In genomic region chr3:67653425-67654098, GRCh38 we compare ENCODE assay signal across 8 cellular contexts. TPM values are rescaled to one million over a fixed set of nuclear protein-coding genes. Genes with fewer than 3 reads are reported as not detected.
DNase-seq lines count a peak whose midpoint lies in the region; ATAC-seq and TF ChIP-seq lines count a peak whose summit lies in the region.

No MANE protein-coding gene starts in this region.

- no peak for DNase-seq in activated CD4-positive, alpha-beta T cell treated with anti-CD3 and anti-CD28 coated beads, Interleukin-2, amount 10 ng/mL, durations not matched to agents 7 days and 5 days
- DNase-seq in activated CD4-positive, alpha-beta T cell treated with anti-CD3 and anti-CD28 coated beads, Interleukin-2, amount 50 U/mL, for 48 hours: no peak
- DNase-seq in NOMO-1 treated with DMSO at 0.1 percent for 48 hours (lab: John Stamatoyannopoulos, UW; ENCODE audit: unreplicated experiment): peak; percentile 61
- no peak for DNase-seq in dorsolateral prefrontal cortex
- no peak for DNase-seq in NCI-H2227 (lab: John Stamatoyannopoulos, UW; ENCODE audit: unreplicated experiment)
- DNase-seq in COR-L47 (lab: John Stamatoyannopoulos, UW): no peak

- peaks cover 72% of the 10 kb centered on the region for H3K4me1 Mint-ChIP-seq in activated CD4-positive, alpha-beta T cell treated with anti-CD3 and anti-CD28 coated beads, Interleukin-2, amount 10 ng/mL, durations not matched to agents 7 days and 5 days

- H3K9me3 Mint-ChIP-seq in activated CD4-positive, alpha-beta T cell treated with anti-CD3 and anti-CD28 coated beads, Interleukin-2, amount 10 ng/mL, durations not matched to agents 7 days and 5 days: peaks cover 19% of the 10 kb centered on the region

- POLR2A ChIA-PET in activated CD4-positive, alpha-beta T cell treated with anti-CD3 and anti-CD28 coated beads, Interleukin-2, amount 10 ng/mL, durations not matched to agents 7 days and 5 days (lab: Charles Lee): no interaction called here

- H3K27ac Mint-ChIP-seq in activated CD4-positive, alpha-beta T cell treated with anti-CD3 and anti-CD28 coated beads, Interleukin-2, amount 10 ng/mL, durations not matched to agents 7 days and 5 days: peak overlapping the region; percentile 87

- CTCF ChIA-PET in activated CD4-positive, alpha-beta T cell treated with anti-CD3 and anti-CD28 coated beads, Interleukin-2, amount 10 ng/mL, durations not matched to agents 7 days and 5 days (lab: Charles Lee): no interaction called here

- H3K36me3 ChIP-seq in muscle layer of duodenum (ENCODE audit: control insufficient read depth in 1 of 2, insufficient read depth in 2 of 2, low read length in 2 of 2): no peaks in the 10 kb centered on the region

- no peaks in the 10 kb centered on the region for H3K9me3 ChIP-seq in muscle layer of duodenum (ENCODE audit: control insufficient read depth in 1 of 2, low read length in 2 of 2)

- H3K36me3 Mint-ChIP-seq in activated CD4-positive, alpha-beta T cell treated with anti-CD3 and anti-CD28 coated beads, Interleukin-2, amount 10 ng/mL, durations not matched to agents 7 days and 5 days (ENCODE audit: low read depth): peaks cover 52% of the 10 kb centered on the region

- peak overlapping the region; percentile 60 to 95 (median 86) for H3K4me3 ChIP-seq in dorsolateral prefrontal cortex
- peak overlapping the region; percentile 86 to 88 for H3K4me3 ChIP-seq in muscle layer of duodenum (ENCODE audit: low read depth in 1 of 2, low read length in 2 of 2)

- H3K27me3 ChIP-seq in dorsolateral prefrontal cortex: no peaks in the 10 kb centered on the region
- H3K27me3 ChIP-seq in muscle layer of duodenum (ENCODE audit: low read depth, low read length): no peaks in the 10 kb centered on the region

- peak overlapping the region in 54 of 59 donors; percentile 58 to 95 (median 88) for H3K27ac ChIP-seq in dorsolateral prefrontal cortex
- H3K27ac ChIP-seq in muscle layer of duodenum (ENCODE audit: low read length): peak overlapping the region; percentile 84

- intact Hi-C loops in dorsolateral prefrontal cortex (cut with DNase I): no loop called here

- no peak for TF ChIP-seq CTCF in dorsolateral prefrontal cortex (IDR thresholded peaks at IDR 0.05 in 54 of 56, conservative IDR thresholded peaks at IDR 0.05 in 2 of 56; ENCODE audit: low read depth in 1 of 56, partially characterized antibody in 56 of 56)

- peak overlapping the region; percentile 80 for H3K4me3 Mint-ChIP-seq in activated CD4-positive, alpha-beta T cell treated with anti-CD3 and anti-CD28 coated beads, Interleukin-2, amount 10 ng/mL, durations not matched to agents 7 days and 5 days

- peak; percentile 23 for ATAC-seq in HG02678 (IDR thresholded peaks at IDR 0.05; ENCODE audit: unreplicated experiment)

- peaks cover 11 to 17% of the 10 kb centered on the region in 2 donors for H3K4me1 ChIP-seq in muscle layer of duodenum (ENCODE audit: control insufficient read depth in 1 of 2, insufficient read depth in 2 of 2, low read length in 2 of 2)

- H3K27me3 Mint-ChIP-seq in activated CD4-positive, alpha-beta T cell treated with anti-CD3 and anti-CD28 coated beads, Interleukin-2, amount 10 ng/mL, durations not matched to agents 7 days and 5 days: peaks cover 4% of the 10 kb centered on the region

RNA-seq across cellular contexts. Expression of gene SUCLG2, which starts 0.8 kb away (rescaled TPM):
- total RNA-seq in activated CD4-positive, alpha-beta T cell treated with anti-CD3 and anti-CD28 coated beads, Interleukin-2, amount 10 ng/mL, durations not matched to agents 7 days and 5 days: 10 to 100 TPM; 60.0 to 63.1 TPM
- total RNA-seq in dorsolateral prefrontal cortex: 10 to 100 TPM in 119 of 120 experiments, 1 to 10 TPM in 1; 9.6 to 43.6 (median 17.6) TPM
